Comparison of ENCODE assay signal across 23 cellular contexts in the genomic region with DNA sequence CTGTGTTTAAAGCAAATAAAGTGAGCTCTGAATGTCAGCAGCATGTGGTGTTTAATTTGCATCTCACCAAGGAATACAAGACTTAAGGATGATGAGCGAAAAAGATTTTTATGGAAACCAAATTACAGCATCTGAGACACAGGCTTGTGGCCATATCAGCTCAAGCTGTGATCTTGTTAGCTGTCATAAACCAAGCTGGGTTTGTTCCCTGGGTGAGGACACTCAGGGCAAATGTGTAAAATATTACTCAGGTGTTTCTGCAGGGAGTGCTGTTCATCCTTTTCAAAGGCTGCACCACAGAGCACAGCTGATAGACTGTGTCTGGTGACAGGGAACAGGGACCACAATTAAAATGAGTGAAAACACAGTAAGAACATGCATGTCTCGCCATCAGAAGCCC.
"Had no signal": no experiment of that assay in that cellular context is flagged by ENCODE, and none has a peak within 500 bp of the region (broad histone marks: within the 10 kb centered on the region; RNA-seq: fewer than 3 reads in every experiment).

No MANE protein-coding gene starts in this region.

- H3K4me1 Mint-ChIP-seq: stimulated activated effector memory CD8-positive, alpha-beta T cell treated with anti-CD3 and anti-CD28 coated beads, Interleukin-12 subunit alpha, Interleukin-12 subunit beta, amount 100 ng/mL, for 72 hours; stimulated activated naive CD8-positive, alpha-beta T cell treated with anti-CD3 and anti-CD28 coated beads, Interleukin-15, amount 100 ng/mL, for 72 hours had no signal

- H3K9me3 Mint-ChIP-seq: activated naive CD4-positive, alpha-beta T cell treated with anti-CD3 and anti-CD28 coated beads, Interleukin-2, amount 50 U/mL, for 72 hours; activated T-cell treated with anti-CD3 and anti-CD28 coated beads, Interleukin-2, amount 50 U/mL, for 72 hours; dendritic cell treated with granulocyte-macrophage colony-stimulating factor and Interleukin-4, amounts not matched to agents 40 ng/mL and 50 ng/mL, for 4 days; endodermal cell; nephron; stimulated activated effector memory CD8-positive, alpha-beta T cell treated with anti-CD3 and anti-CD28 coated beads, Interleukin-12 subunit alpha, Interleukin-12 subunit beta, amount 100 ng/mL, for 72 hours; stimulated activated naive CD8-positive, alpha-beta T cell treated with anti-CD3 and anti-CD28 coated beads, Interleukin-15, amount 100 ng/mL, for 72 hours; T-helper 1 cell treated with Interleukin-12 subunit alpha and Interleukin-12 subunit beta and Interleukin-4 antibody, amounts not matched to agents 30 μg/mL and 1 μg/mL, for 36 hours had no signal

- H3K27me3 Mint-ChIP-seq: dendritic cell treated with granulocyte-macrophage colony-stimulating factor and Interleukin-4, amounts not matched to agents 40 ng/mL and 50 ng/mL, for 4 days; progenitor cell of endocrine pancreas; stimulated activated naive CD8-positive, alpha-beta T cell treated with anti-CD3 and anti-CD28 coated beads, Interleukin-15, amount 100 ng/mL, for 72 hours; type B pancreatic cell had no signal

- DNase-seq: activated CD4-positive, alpha-beta T cell treated with anti-CD3 and anti-CD28 coated beads for 4 hours; activated CD4-positive, alpha-beta T cell treated with anti-CD3 and anti-CD28 coated beads, Interleukin-2, amount 50 U/mL, for 4 hours; activated naive CD4-positive, alpha-beta T cell; activated T-cell treated with anti-CD3 and anti-CD28 coated beads for 4 hours; activated T-cell treated with anti-CD3 and anti-CD28 coated beads, Interleukin-2, amount 50 U/mL, for 72 hours; endodermal cell; foreskin keratinocyte; heart right ventricle; ovary; stimulated activated CD4-positive, alpha-beta T cell treated with anti-CD3 and anti-CD28 coated beads, Interleukin-12 subunit alpha, Interleukin-12 subunit beta, amount 100 ng/mL, for 4 hours; stimulated activated CD4-positive, alpha-beta T cell treated with anti-CD3 and anti-CD28 coated beads, Interleukin-4, amount 100 ng/mL, for 24 hours; stimulated activated naive CD8-positive, alpha-beta T cell treated with anti-CD3 and anti-CD28 coated beads, Interleukin-15, amount 100 ng/mL, for 72 hours; substantia nigra; T-helper 9 cell had no signal

- H3K27ac Mint-ChIP-seq: activated naive CD4-positive, alpha-beta T cell treated with anti-CD3 and anti-CD28 coated beads, Interleukin-2, amount 50 U/mL, for 72 hours; activated T-cell treated with anti-CD3 and anti-CD28 coated beads, Interleukin-2, amount 50 U/mL, for 72 hours; dendritic cell treated with granulocyte-macrophage colony-stimulating factor and Interleukin-4, amounts not matched to agents 40 ng/mL and 50 ng/mL, for 4 days; endodermal cell; progenitor cell of endocrine pancreas; stimulated activated effector memory CD8-positive, alpha-beta T cell treated with anti-CD3 and anti-CD28 coated beads, Interleukin-12 subunit alpha, Interleukin-12 subunit beta, amount 100 ng/mL, for 72 hours; T-helper 1 cell treated with Interleukin-12 subunit alpha and Interleukin-12 subunit beta and Interleukin-4 antibody, amounts not matched to agents 30 μg/mL and 1 μg/mL, for 36 hours; type B pancreatic cell had no signal

- ATAC-seq: activated naive CD4-positive, alpha-beta T cell treated with anti-CD3 and anti-CD28 coated beads, Interleukin-2, amount 50 U/mL, for 72 hours; activated T-cell treated with anti-CD3 and anti-CD28 coated beads, Interleukin-2, amount 50 U/mL, for 72 hours; foreskin keratinocyte; left lobe of liver; sciatic nerve; stimulated activated effector memory CD8-positive, alpha-beta T cell treated with anti-CD3 and anti-CD28 coated beads, Interleukin-12 subunit alpha, Interleukin-12 subunit beta, amount 100 ng/mL, for 72 hours; stimulated activated naive CD8-positive, alpha-beta T cell treated with anti-CD3 and anti-CD28 coated beads, Interleukin-15, amount 100 ng/mL, for 72 hours had no signal

- H3K36me3 Mint-ChIP-seq: activated naive CD4-positive, alpha-beta T cell treated with anti-CD3 and anti-CD28 coated beads, Interleukin-2, amount 50 U/mL, for 72 hours; stimulated activated effector memory CD8-positive, alpha-beta T cell treated with anti-CD3 and anti-CD28 coated beads, Interleukin-12 subunit alpha, Interleukin-12 subunit beta, amount 100 ng/mL, for 72 hours had no signal

- H3K4me3 Mint-ChIP-seq: activated T-cell treated with anti-CD3 and anti-CD28 coated beads, Interleukin-2, amount 50 U/mL, for 72 hours; dendritic cell treated with granulocyte-macrophage colony-stimulating factor and Interleukin-4, amounts not matched to agents 40 ng/mL and 50 ng/mL, for 4 days; endodermal cell; nephron; stimulated activated effector memory CD8-positive, alpha-beta T cell treated with anti-CD3 and anti-CD28 coated beads, Interleukin-12 subunit alpha, Interleukin-12 subunit beta, amount 100 ng/mL, for 72 hours; stimulated activated naive CD8-positive, alpha-beta T cell treated with anti-CD3 and anti-CD28 coated beads, Interleukin-15, amount 100 ng/mL, for 72 hours; T-helper 1 cell treated with Interleukin-12 subunit alpha and Interleukin-12 subunit beta and Interleukin-4 antibody, amounts not matched to agents 30 μg/mL and 1 μg/mL, for 36 hours; type B pancreatic cell had no signal
